In genomic region chr5:179955062-179955461, GRCh38 we compare ENCODE assay signal across 16 cellular contexts. TPM values are rescaled to one million over a fixed set of nuclear protein-coding genes. Genes with fewer than 3 reads are reported as not detected.
DNase-seq lines count a peak whose midpoint lies in the region; ATAC-seq and TF ChIP-seq lines count a peak whose summit lies in the region.
"Had no signal": no experiment of that assay in that cellular context is flagged by ENCODE, and none has a peak within 500 bp of the region (broad histone marks: within the 10 kb centered on the region; RNA-seq: fewer than 3 reads in every experiment).

No MANE protein-coding gene starts in this region.

- in situ Hi-C loops in gastrocnemius medialis (cut with MboI; ENCODE audit: low sequenced_read_pairs in 4 of 4): no loop called here

- peaks cover 34% of the 10 kb centered on the region for H3K4me1 Mint-ChIP-seq in dendritic cell treated with granulocyte-macrophage colony-stimulating factor and Interleukin-4, amounts not matched to agents 40 ng/mL and 50 ng/mL, for 4 days (ENCODE audit: low read depth)
- H3K4me1 Mint-ChIP-seq: CD4-positive, alpha-beta memory T cell had no signal

- H3K4me2 ChIP-seq in osteoblast (ENCODE audit: insufficient read depth, low read length): no peak overlapping the region

- H2AFZ ChIP-seq in osteoblast (ENCODE audit: low read length): no peak overlapping the region
- H2AFZ ChIP-seq: GM23248 had no signal

- H3K9me3 ChIP-seq in osteoblast (ENCODE audit: low read depth, low read length): no peaks in the 10 kb centered on the region
- H3K9me3 ChIP-seq in gastrocnemius medialis: no peaks in the 10 kb centered on the region

- H4K20me1 ChIP-seq in osteoblast (ENCODE audit: insufficient read depth, low read length): no peaks in the 10 kb centered on the region

- H3K4me3 ChIP-seq in osteoblast (ENCODE audit: insufficient read depth, low read length) (no peak overlapping the region), gastrocnemius medialis (no peak overlapping the region)
- H3K4me3 ChIP-seq: GM23248 had no signal

- no peak for TF ChIP-seq CTCF in osteoblast (IDR thresholded peaks at IDR 0.05; ENCODE audit: extremely low read depth, low read depth, low read length)
- TF ChIP-seq CTCF in gastrocnemius medialis (IDR thresholded peaks at IDR 0.05 in 4 of 5, conservative IDR thresholded peaks at IDR 0.05 in 1 of 5): no peak

- no peaks in the 10 kb centered on the region for H3K79me2 ChIP-seq in osteoblast (ENCODE audit: insufficient read depth, low read length)

- no peak overlapping the region for H3K27ac ChIP-seq in osteoblast (ENCODE audit: low read depth, low read length)
- H3K27ac ChIP-seq in gastrocnemius medialis: peak overlapping the region in 3 of 4 donors; percentile 33 to 76 (median 48)
- no peak overlapping the region for H3K27ac ChIP-seq in caudate nucleus (ENCODE audit: low read depth, low read length)
- H3K27ac ChIP-seq: GM23248 had no signal

- no peaks in the 10 kb centered on the region for H3K27me3 Mint-ChIP-seq in dendritic cell treated with granulocyte-macrophage colony-stimulating factor and Interleukin-4, amounts not matched to agents 40 ng/mL and 50 ng/mL, for 4 days
- H3K27me3 Mint-ChIP-seq: CD4-positive, alpha-beta memory T cell had no signal

- intact Hi-C loops in dendritic cell treated with granulocyte-macrophage colony-stimulating factor and Interleukin-4, amounts not matched to agents 40 ng/mL and 50 ng/mL, for 4 days (cut with micrococcal nuclease): loop anchor here (5.0 kb wide), 1 partner anchor 33 kb away; no protein-coding TSS in a partner anchor
- intact Hi-C loops in gastrocnemius medialis (cut with DNase I; ENCODE audit: low total_unique reads): no loop called here

- DNase-seq in osteoblast (ENCODE audit: insufficient read length, low spot score, missing footprints) (peak; percentile 73), gastrocnemius medialis (peak; percentile 43 to 52), NCI-H748 treated with DMSO at 0.1 percent for 48 hours (lab: John Stamatoyannopoulos, UW) (no peak), caudate nucleus (lab: John Stamatoyannopoulos, UW) (no peak)
- DNase-seq: C1 segment of cervical spinal cord; Calu3; CD4-positive, alpha-beta memory T cell; COR-L47; DMS53; DMS79 treated with DMSO at 0.1 percent for 48 hours; GF-D8; H7; HCEC 1CT had no signal

- H3K36me3 Mint-ChIP-seq in dendritic cell treated with granulocyte-macrophage colony-stimulating factor and Interleukin-4, amounts not matched to agents 40 ng/mL and 50 ng/mL, for 4 days (ENCODE audit: low read depth): peaks cover 86% of the 10 kb centered on the region

- no peak for TF ChIP-seq POLR2A in gastrocnemius medialis (IDR thresholded peaks at IDR 0.05)

- H3K4me3 Mint-ChIP-seq in dendritic cell treated with granulocyte-macrophage colony-stimulating factor and Interleukin-4, amounts not matched to agents 40 ng/mL and 50 ng/mL, for 4 days: no peak overlapping the region
- H3K4me3 Mint-ChIP-seq: CD4-positive, alpha-beta memory T cell had no signal

- ATAC-seq in gastrocnemius medialis: peak; percentile 70 to 86
- ATAC-seq in GM18907 (IDR thresholded peaks at IDR 0.05; ENCODE audit: unreplicated experiment): no peak

- no peaks in the 10 kb centered on the region for H3K36me3 ChIP-seq in osteoblast (ENCODE audit: insufficient read depth, low read length)
- peaks cover 0 to 6% of the 10 kb centered on the region in 2 donors for H3K36me3 ChIP-seq in gastrocnemius medialis

- H3K27ac Mint-ChIP-seq in dendritic cell treated with granulocyte-macrophage colony-stimulating factor and Interleukin-4, amounts not matched to agents 40 ng/mL and 50 ng/mL, for 4 days: peak overlapping the region; percentile 93
- H3K27ac Mint-ChIP-seq: CD4-positive, alpha-beta memory T cell had no signal

- no peaks in the 10 kb centered on the region for H3K9me3 Mint-ChIP-seq in dendritic cell treated with granulocyte-macrophage colony-stimulating factor and Interleukin-4, amounts not matched to agents 40 ng/mL and 50 ng/mL, for 4 days
- H3K9me3 Mint-ChIP-seq: CD4-positive, alpha-beta memory T cell had no signal

- H3K4me1 ChIP-seq in osteoblast (ENCODE audit: insufficient read depth, low read length) (no peaks in the 10 kb centered on the region), gastrocnemius medialis (peaks cover 10 to 17% of the 10 kb centered on the region in 2 donors)

- H3K27me3 ChIP-seq in osteoblast (ENCODE audit: insufficient read depth, low read length): no peaks in the 10 kb centered on the region
- H3K27me3 ChIP-seq in gastrocnemius medialis: no peaks in the 10 kb centered on the region

RNA-seq across cellular contexts. Expression of gene TBC1D9B, which starts 47.4 kb away (rescaled TPM):
- total RNA-seq in osteoblast (89.4 and 90.2 TPM in 2 replicates), gastrocnemius medialis (10 to 100 TPM; 56.1 to 65.9 (median 62.7) TPM)

Comparison
In these comparisons a context has a peak if more than half of its experiments do, and no peak if none do; other contexts are left out.
1. DNase-seq: peak in osteoblast (single experiment) and gastrocnemius medialis (2 of 2); none in NCI-H748 treated with DMSO at 0.1 percent for 48 hours (single experiment) and caudate nucleus (0 of 61).
2. H3K27ac ChIP-seq: peak in gastrocnemius medialis (3 of 4); none in osteoblast (single experiment) and caudate nucleus (single experiment).